In genomic region chr21:35102488-35103407, GRCh38 we compare ENCODE assay signal across 1 cellular context.
TF ChIP-seq lines count a peak whose summit lies in the region.

No MANE protein-coding gene starts in this region.

TF ChIP-seq in K562, 482 proteins besides CTCF, POLR2A, EP300 and RAD21 (continued from another document and continues in another):
- TF ChIP-seq ZBTB40 (IDR thresholded peaks at IDR 0.05): peak; percentile 63
- TF ChIP-seq ZBTB40 (CRISPR knock-in tag; IDR thresholded peaks at IDR 0.05): no peak
- TF ChIP-seq NFE2L1 (tag; IDR thresholded peaks at IDR 0.05; ENCODE audit: borderline replicate concordance, low read depth): no peak
- TF ChIP-seq CHD4 (IDR thresholded peaks at IDR 0.05; ENCODE audit: insufficient read depth, insufficient replicate concordance, low read depth, low read length, poor library complexity, severe bottlenecking): peak; percentile 26
- no peak for TF ChIP-seq CREB3L1 (IDR thresholded peaks at IDR 0.05; ENCODE audit: borderline replicate concordance, low read depth)
- TF ChIP-seq ZNF586 (CRISPR knock-in tag; conservative IDR thresholded peaks at IDR 0.05): no peak; the same call in 1 of the 2 replicates
- TF ChIP-seq RBM25 (IDR thresholded peaks at IDR 0.05; ENCODE audit: low read depth, low read length, severe bottlenecking): no peak
- peak; percentile 40; the same call in 1 of the 2 replicates for TF ChIP-seq CTBP1 (IDR thresholded peaks at IDR 0.05; ENCODE audit: borderline replicate concordance)
- TF ChIP-seq KDM4B (IDR thresholded peaks at IDR 0.05; ENCODE audit: borderline replicate concordance in 2 of 2, low read depth in 1 of 2): 0 out of 4 replicates have a peak, but pooled peaks of 1 of the 2 experiments have one; percentile 45
- TF ChIP-seq ERF (CRISPR knock-in tag; IDR thresholded peaks at IDR 0.05): 0 out of 2 replicates have a peak, but pooled peaks have one; percentile 26
- peak; percentile 80 for TF ChIP-seq GABPA (tag; conservative IDR thresholded peaks at IDR 0.05; ENCODE audit: low read depth)
- peak in 1 of 2 experiments; percentile 55; a peak in 1 of 4 replicates for TF ChIP-seq ETV6 (IDR thresholded peaks at IDR 0.05; ENCODE audit: borderline replicate concordance in 1 of 2, low read depth in 2 of 2, low read length in 1 of 2)
- no peak for TF ChIP-seq ETV6 (CRISPR knock-in tag; IDR thresholded peaks at IDR 0.05; ENCODE audit: borderline replicate concordance)
- TF ChIP-seq ZNF764 (CRISPR knock-in tag; IDR thresholded peaks at IDR 0.05; ENCODE audit: low read depth): no peak
- no peak for TF ChIP-seq ZNF507 (tag; conservative IDR thresholded peaks at IDR 0.05)
- TF ChIP-seq RBM34 (IDR thresholded peaks at IDR 0.05; ENCODE audit: borderline replicate concordance, insufficient read depth, low read length): no peak
- TF ChIP-seq NR3C1 (CRISPR knock-in tag; IDR thresholded peaks at IDR 0.05): no peak
- TF ChIP-seq NR2C1 (IDR thresholded peaks at IDR 0.05): peak; percentile 10; the same call in 1 of the 2 replicates
- TF ChIP-seq NR2C1 (tag; IDR thresholded peaks at IDR 0.05): no peak; the same call in 1 of the 2 replicates
- TF ChIP-seq ZNF695 (CRISPR knock-in tag; IDR thresholded peaks at IDR 0.05): 0 out of 2 replicates have a peak, but pooled peaks have one; percentile 36
- no peak for TF ChIP-seq CAMTA2 (CRISPR knock-in tag; conservative IDR thresholded peaks at IDR 0.05)
- TF ChIP-seq ZBTB9 (CRISPR knock-in tag; IDR thresholded peaks at IDR 0.05): 0 out of 2 replicates have a peak, but pooled peaks have one; percentile 41
- no peak for TF ChIP-seq NBN (IDR thresholded peaks at IDR 0.05; ENCODE audit: low read depth)
- TF ChIP-seq HDAC3 (IDR thresholded peaks at IDR 0.05; ENCODE audit: borderline replicate concordance, partially characterized antibody): peak; percentile 20
- no peak for TF ChIP-seq MIER1 (IDR thresholded peaks at IDR 0.05; ENCODE audit: low read depth)
- no peak for TF ChIP-seq CREB5 (CRISPR knock-in tag; IDR thresholded peaks at IDR 0.05)
- TF ChIP-seq SUPT5H (IDR thresholded peaks at IDR 0.05): no peak
- peak; percentile 73; the same call in 1 of the 2 replicates for TF ChIP-seq SMARCE1 (IDR thresholded peaks at IDR 0.05)
- no peak for TF ChIP-seq BMI1 (IDR thresholded peaks at IDR 0.05; ENCODE audit: low read length)
- TF ChIP-seq FOSL1 (tag; conservative IDR thresholded peaks at IDR 0.05): peak; percentile 63
- 0 out of 4 replicates have a peak, but pooled peaks of 1 of the 2 experiments have one; percentile 40 for TF ChIP-seq UBTF (IDR thresholded peaks at IDR 0.05; ENCODE audit: borderline replicate concordance in 1 of 2, low read depth in 2 of 2, low read length in 2 of 2)
- TF ChIP-seq FOXO4 (CRISPR knock-in tag; IDR thresholded peaks at IDR 0.05): no peak
- TF ChIP-seq ETV1 (tag; conservative IDR thresholded peaks at IDR 0.05; ENCODE audit: low read depth): peak; percentile 31; the same call in 1 of the 2 replicates
- TF ChIP-seq NR2C2 (CRISPR knock-in tag; IDR thresholded peaks at IDR 0.05): no peak
- TF ChIP-seq NR2C2 (tag; IDR thresholded peaks at IDR 0.05): peak; percentile 29; the same call in 1 of the 2 replicates
- TF ChIP-seq ZNF311 (CRISPR knock-in tag; IDR thresholded peaks at IDR 0.05): peak; percentile 37; the same call in 1 of the 2 replicates
- TF ChIP-seq TFAP4 (CRISPR knock-in tag; IDR thresholded peaks at IDR 0.05; ENCODE audit: borderline replicate concordance): peak; percentile 73
- no peak for TF ChIP-seq PHF20 (IDR thresholded peaks at IDR 0.05; ENCODE audit: partially characterized antibody)
- TF ChIP-seq TARDBP (IDR thresholded peaks at IDR 0.05): no peak
- no peak for TF ChIP-seq PHB (CRISPR knock-in tag; IDR thresholded peaks at IDR 0.05)
- TF ChIP-seq PPARD (CRISPR knock-in tag; IDR thresholded peaks at IDR 0.05): no peak
- TF ChIP-seq VEZF1 (CRISPR knock-in tag; IDR thresholded peaks at IDR 0.05): peak; percentile 69
- TF ChIP-seq ZKSCAN8 (CRISPR knock-in tag; IDR thresholded peaks at IDR 0.05): 0 out of 2 replicates have a peak, but pooled peaks have one; percentile 43
- peak; percentile 68 for TF ChIP-seq RBBP5 (IDR thresholded peaks at IDR 0.05; ENCODE audit: borderline replicate concordance, insufficient read depth, low read length, poor library complexity, severe bottlenecking)
- TF ChIP-seq ATF1 (CRISPR knock-in tag; IDR thresholded peaks at IDR 0.05): no peak
- peak; percentile 66 for TF ChIP-seq ATF1 (tag; IDR thresholded peaks at IDR 0.05)
- no peak for TF ChIP-seq ZFP30 (CRISPR knock-in tag; IDR thresholded peaks at IDR 0.05; ENCODE audit: borderline replicate concordance)
